ENCODE assay signal across 16 cellular contexts in genomic region chr11:769887-770641, GRCh38. TPM values are rescaled to one million over a fixed set of nuclear protein-coding genes. Genes with fewer than 3 reads are reported as not detected.
"Had no signal": no experiment of that assay in that cellular context is flagged by ENCODE, and none has a peak within 500 bp of the region (broad histone marks: within the 10 kb centered on the region; RNA-seq: fewer than 3 reads in every experiment).

No MANE protein-coding gene starts in this region.

- H3K4me3 Mint-ChIP-seq: activated CD8-positive, alpha-beta memory T cell treated with anti-CD3 and anti-CD28 coated beads, Interleukin-2, amount 10 ng/mL, durations not matched to agents 7 days and 5 days had no signal

- DNase-seq: activated CD4-positive, alpha-beta T cell treated with anti-CD3 and anti-CD28 coated beads, Interleukin-2, amount 50 U/mL, for 48 hours; activated CD4-positive, CD25-positive, alpha-beta regulatory T cell treated with anti-CD3 and anti-CD28 coated beads, Interleukin-2, amount 50 U/mL, for 72 hours; activated CD8-positive, alpha-beta memory T cell treated with anti-CD3 and anti-CD28 coated beads, Interleukin-2, amount 10 ng/mL, durations not matched to agents 7 days and 5 days; activated gamma-delta T cell treated with Interleukin-2 at 50 U/mL for 16 hours; activated T-cell treated with anti-CD3 and anti-CD28 coated beads, Interleukin-2, amount 50 U/mL, for 48 hours; esophagus squamous epithelium; foreskin fibroblast; left lung; stimulated activated CD4-positive, alpha-beta T cell treated with anti-CD3 and anti-CD28 coated beads, Interleukin-12 subunit alpha, Interleukin-12 subunit beta, amount 100 ng/mL, for 4 hours; stimulated activated CD4-positive, alpha-beta T cell treated with anti-CD3 and anti-CD28 coated beads, Interleukin-2, amount 100 ng/mL, for 48 hours; stimulated activated naive CD4-positive, alpha-beta T cell treated with Interleukin-2 at 50 U/mL for 16 hours; trophoblast cell had no signal

- H3K27ac Mint-ChIP-seq: activated CD8-positive, alpha-beta memory T cell treated with anti-CD3 and anti-CD28 coated beads, Interleukin-2, amount 10 ng/mL, durations not matched to agents 7 days and 5 days had no signal

- H3K9me3 ChIP-seq: esophagus squamous epithelium, left lung had no signal

- H3K27me3 ChIP-seq: cardiac muscle cell, esophagus squamous epithelium, left lung had no signal

- H3K27ac ChIP-seq: cardiac muscle cell, esophagus squamous epithelium, left lung had no signal

- H3K4me3 ChIP-seq: cardiac muscle cell, esophagus squamous epithelium, left lung had no signal

- FAIRE-seq: astrocyte, endometrium had no signal

- ATAC-seq: activated CD8-positive, alpha-beta memory T cell treated with anti-CD3 and anti-CD28 coated beads, Interleukin-2, amount 10 ng/mL, durations not matched to agents 7 days and 5 days; left lung had no signal

- H3K27me3 Mint-ChIP-seq: activated CD8-positive, alpha-beta memory T cell treated with anti-CD3 and anti-CD28 coated beads, Interleukin-2, amount 10 ng/mL, durations not matched to agents 7 days and 5 days had no signal

RNA-seq across cellular contexts. Expression of gene CEND1, which starts 19.8 kb away (rescaled TPM):
- total RNA-seq: mesenteric fat pad had no signal
